Comparison of ENCODE assay signal across 11 cellular contexts in genomic region chr13:50152655-50153309, GRCh38.
DNase-seq lines count a peak whose midpoint lies in the region; ATAC-seq and TF ChIP-seq lines count a peak whose summit lies in the region.
"Had no signal": no experiment of that assay in that cellular context is flagged by ENCODE, and none has a peak within 500 bp of the region (broad histone marks: within the 10 kb centered on the region; RNA-seq: fewer than 3 reads in every experiment).

No MANE protein-coding gene starts in this region.

- H3K9me2 ChIP-seq in PC-3 (replicated peaks; ENCODE audit: low read length), result no peaks in the 10 kb centered on the region

- H3K79me2 ChIP-seq in PC-3 (ENCODE audit: low read length), result no peaks in the 10 kb centered on the region
- H3K79me2 ChIP-seq in H9 (ENCODE audit: insufficient read depth, low read length), result no peaks in the 10 kb centered on the region

- ATAC-seq in GM19397 (IDR thresholded peaks at IDR 0.05; ENCODE audit: unreplicated experiment) (peak; percentile 52), PC-3 (peak; percentile 29), left colon (peak; percentile 80), HG02973 (IDR thresholded peaks at IDR 0.05; ENCODE audit: unreplicated experiment) (no peak)
- ATAC-seq: left cardiac atrium had no signal

- WGBS in H9 (ENCODE audit: extremely low coverage, insufficient read length, low lambda C conversion rate), result no CpG with 5 or more reads among the region's 7 CpGs

- H3K27me3 ChIP-seq in CD4-positive, alpha-beta memory T cell (ENCODE audit: insufficient read depth, low read length), result no peaks in the 10 kb centered on the region
- no peaks in the 10 kb centered on the region for H3K27me3 ChIP-seq in PC-3 (ENCODE audit: low read length)
- H3K27me3 ChIP-seq in H9 (ENCODE audit: insufficient read depth, low read length), result no peaks in the 10 kb centered on the region

- no peaks in the 10 kb centered on the region for H3K79me1 ChIP-seq in H9 (ENCODE audit: insufficient read depth, low read depth, low read length, poor library complexity, severe bottlenecking)

- POLR2A ChIA-PET in CD4-positive, alpha-beta memory T cell (lab: Charles Lee; ENCODE audit: partially characterized antibody), result interaction anchor here (0.5 to 2.3 kb wide), 6 partner anchors 22 to 96 kb away, joined by 3 to 23 read pairs (median 6); no protein-coding TSS in a partner anchor
- POLR2A ChIA-PET in PC-3 (lab: Charles Lee; ENCODE audit: unreplicated experiment), result no interaction called here

- no peak overlapping the region for H4K5ac ChIP-seq in H9 (ENCODE audit: insufficient read length, low read depth, low read length)

- H3K4me2 ChIP-seq in PC-3 (ENCODE audit: low read length) (peak overlapping the region; percentile 70), H9 (ENCODE audit: insufficient read depth, insufficient read length, low read length) (no peak overlapping the region)

- no peak overlapping the region for H4K8ac ChIP-seq in H9 (replicated peaks; ENCODE audit: insufficient read length, low read depth, low read length)

- H2BK12ac ChIP-seq in H9 (ENCODE audit: insufficient read length, low read depth, low read length), result no peak overlapping the region

- H3K23ac ChIP-seq in H9 (ENCODE audit: insufficient read length, low read depth, low read length), result no peak overlapping the region

- no peak overlapping the region for H4K91ac ChIP-seq in H9 (ENCODE audit: insufficient read length, low read depth, low read length)

- peak overlapping the region; percentile 8 for H3K27ac ChIP-seq in CD4-positive, alpha-beta memory T cell (ENCODE audit: low read depth, low read length)
- H3K27ac ChIP-seq in PC-3 (ENCODE audit: low read length), result no peak overlapping the region
- no peak overlapping the region for H3K27ac ChIP-seq in H9 (ENCODE audit: insufficient read length, low read depth, low read length)

- H3K4me1 ChIP-seq in CD4-positive, alpha-beta memory T cell (ENCODE audit: insufficient read depth, low read length), result peaks cover 26% of the 10 kb centered on the region
- peaks cover 24% of the 10 kb centered on the region for H3K4me1 ChIP-seq in PC-3 (ENCODE audit: insufficient read depth, low read length)
- no peaks in the 10 kb centered on the region for H3K4me1 ChIP-seq in H9 (ENCODE audit: insufficient read depth, low read length)

- peaks cover 0 to 2% (median 0%) of the 10 kb centered on the region in 8 donors for H3K9me3 Mint-ChIP-seq in CD4-positive, alpha-beta memory T cell
- H3K9me3 Mint-ChIP-seq in H9, result no peaks in the 10 kb centered on the region

- peak overlapping the region; percentile 72 to 94 (median 84) for H3K4me3 Mint-ChIP-seq in CD4-positive, alpha-beta memory T cell
- H3K4me3 Mint-ChIP-seq in H9, result no peak overlapping the region

- peak in 1 of 5 donors; percentile 6 for DNase-seq in CD4-positive, alpha-beta memory T cell
- DNase-seq in PC-3, result no peak
- DNase-seq in left colon, result no peak
- no peak for DNase-seq in posterior vena cava (ENCODE audit: low spot score)
- DNase-seq in H9, result no peak
- DNase-seq in stimulated activated CD4-positive, alpha-beta T cell treated with anti-CD3 and anti-CD28 coated beads, Interleukin-4, amount 100 ng/mL, for 1 hour, result no peak
- DNase-seq: DMS79 treated with DMSO at 0.1 percent for 48 hours, left cardiac atrium, NCI-H146 had no signal

- no peak overlapping the region for H2BK15ac ChIP-seq in H9 (ENCODE audit: low read depth, low read length)

- no peaks in the 10 kb centered on the region for H3K23me2 ChIP-seq in H9 (ENCODE audit: insufficient read length, low read depth, low read length, poor library complexity, severe bottlenecking)

- H2BK120ac ChIP-seq in H9 (ENCODE audit: low read depth, low read length, poor library complexity, severe bottlenecking), result no peak overlapping the region

- no peak overlapping the region for H3K56ac ChIP-seq in H9 (ENCODE audit: insufficient read length, low read depth, low read length)

- peaks cover 17 to 27% (median 22%) of the 10 kb centered on the region in 4 donors for H3K4me1 Mint-ChIP-seq in CD4-positive, alpha-beta memory T cell
- peaks cover 23 to 32% of the 10 kb centered on the region in 2 experiments for H3K4me1 Mint-ChIP-seq in H9

- no peak for TF ChIP-seq CTCF in PC-3 (conservative IDR thresholded peaks at IDR 0.05; ENCODE audit: low read depth, low read length)
- no peak for TF ChIP-seq CTCF in H9 (conservative IDR thresholded peaks at IDR 0.05)

- no peaks in the 10 kb centered on the region for H3K27me3 Mint-ChIP-seq in CD4-positive, alpha-beta memory T cell
- H3K27me3 Mint-ChIP-seq in H9 (ENCODE audit: low read depth), result no peaks in the 10 kb centered on the region; the same call in 1 of the 2 replicates

- H3K9ac ChIP-seq in PC-3 (ENCODE audit: low read length) (no peak overlapping the region), H9 (ENCODE audit: extremely low read depth, insufficient read length, low read length) (no peak overlapping the region)

- H3K9me3 ChIP-seq in CD4-positive, alpha-beta memory T cell (ENCODE audit: control insufficient read depth in 1 of 2, low read length in 2 of 2), result no peaks in the 10 kb centered on the region
- no peaks in the 10 kb centered on the region for H3K9me3 ChIP-seq in PC-3 (ENCODE audit: low read length)
- H3K9me3 ChIP-seq in H9 (ENCODE audit: control insufficient read depth, low read depth, low read length), result no peaks in the 10 kb centered on the region

- no peak overlapping the region for H3K18ac ChIP-seq in H9 (ENCODE audit: insufficient read length, low read depth, low read length)

- H2AK5ac ChIP-seq in H9 (ENCODE audit: insufficient read length, low read length), result no peak overlapping the region

- no TSS peak for BruUV-seq in PC-3 (replicated peaks; lab: Mats Ljungman, UMichigan)

- intact Hi-C loops in CD4-positive, alpha-beta memory T cell (cut with micrococcal nuclease), result loop anchor here (2.0 to 5.0 kb wide), 2 partner anchors 28 to 85 kb away; no protein-coding TSS in a partner anchor
- intact Hi-C loops in PC-3 (cut with micrococcal nuclease), result no loop called here
- intact Hi-C loops in left colon (cut with DNase I, micrococcal nuclease), result no loop called here
- intact Hi-C loops in posterior vena cava (cut with DNase I), result no loop called here

- CTCF ChIA-PET in CD4-positive, alpha-beta memory T cell (lab: Charles Lee; ENCODE audit: partially characterized antibody), result interaction anchor here (1.5 to 1.6 kb wide), 2 partner anchors 22 to 116 kb away, joined by 3 to 4 read pairs; no protein-coding TSS in a partner anchor
- CTCF ChIA-PET in PC-3 (lab: Charles Lee), result no interaction called here

- no peaks in the 10 kb centered on the region for H3F3A ChIP-seq in PC-3 (ENCODE audit: low read length, unreplicated experiment)

- H2BK5ac ChIP-seq in H9 (ENCODE audit: insufficient read length, low read length), result no peak overlapping the region

- peak overlapping the region; percentile 50 for H2AFZ ChIP-seq in PC-3 (ENCODE audit: low read length)
- no peak overlapping the region for H2AFZ ChIP-seq in H9 (ENCODE audit: low read length)

- H3K4me3 ChIP-seq in CD4-positive, alpha-beta memory T cell (ENCODE audit: low read length in 2 of 2), result peak overlapping the region; percentile 25 to 27
- H3K4me3 ChIP-seq in PC-3 (ENCODE audit: low read length), result peak overlapping the region; percentile 44

- H3K4ac ChIP-seq in H9 (ENCODE audit: low read depth, low read length), result no peak overlapping the region

- H3K27ac Mint-ChIP-seq in CD4-positive, alpha-beta memory T cell, result peak overlapping the region; percentile 49 to 88 (median 81)
- no peak overlapping the region for H3K27ac Mint-ChIP-seq in H9

- H3T11ph ChIP-seq in H9 (ENCODE audit: low read length), result no peak overlapping the region

- H3K36me3 ChIP-seq in CD4-positive, alpha-beta memory T cell (ENCODE audit: insufficient read depth, low read length), result no peaks in the 10 kb centered on the region
- no peaks in the 10 kb centered on the region for H3K36me3 ChIP-seq in PC-3 (ENCODE audit: low read depth, low read length)

- H4K20me1 ChIP-seq in PC-3 (ENCODE audit: low read length) (no peaks in the 10 kb centered on the region), H9 (ENCODE audit: control insufficient read depth, insufficient read depth, insufficient read length) (no peaks in the 10 kb centered on the region)

- H2BK20ac ChIP-seq in H9 (ENCODE audit: low read depth, low read length, poor library complexity, severe bottlenecking), result no peak overlapping the region

- H3K36me3 Mint-ChIP-seq in CD4-positive, alpha-beta memory T cell, result no peaks in the 10 kb centered on the region
- no peaks in the 10 kb centered on the region for H3K36me3 Mint-ChIP-seq in H9 (ENCODE audit: insufficient read depth in 1 of 3, low read depth in 3 of 3)

- H3K14ac ChIP-seq in H9 (ENCODE audit: insufficient read depth, low read length), result no peak overlapping the region

Comparison
In these comparisons a context has a peak if more than half of its experiments do, and no peak if none do; other contexts are left out.
1. H3K27ac Mint-ChIP-seq: peak in CD4-positive, alpha-beta memory T cell (7 of 7); none in H9 (0 of 3).
2. H3K4me3 Mint-ChIP-seq: peak in CD4-positive, alpha-beta memory T cell (8 of 8); none in H9 (0 of 2).